ENCODE assay signal across 18 cellular contexts in genomic region chr17:47318197-47318918, GRCh38. TPM values are rescaled to one million over a fixed set of nuclear protein-coding genes. Genes with fewer than 3 reads are reported as not detected.
DNase-seq lines count a peak whose midpoint lies in the region; ATAC-seq and TF ChIP-seq lines count a peak whose summit lies in the region.
"Had no signal": no experiment of that assay in that cellular context is flagged by ENCODE, and none has a peak within 500 bp of the region (broad histone marks: within the 10 kb centered on the region; RNA-seq: fewer than 3 reads in every experiment).

No MANE protein-coding gene starts in this region.

- H3K4me2 ChIP-seq in BLaER1 treated with 17β-estradiol and CSF1 and Interleukin-3, amounts not matched to agents 10 nM and 100 nM = peak overlapping the region in 7 of 11 experiments; percentile 0 to 60 (median 44); a peak in 13 of 22 replicates

- peak; percentile 26; the same call in 2 of the 3 replicates for TF ChIP-seq CTCF in GM12872 (IDR thresholded peaks at IDR 0.05; ENCODE audit: insufficient read depth, low read depth, low read length)
- TF ChIP-seq CTCF in WERI-Rb-1 (IDR thresholded peaks at IDR 0.05; ENCODE audit: low read depth, low read length) = peak; percentile 12; the same call in 1 of the 2 replicates

- peak; percentile 9 for DNase-seq in M059J (ENCODE audit: low read depth)
- DNase-seq in WERI-Rb-1 = no peak
- no peak for DNase-seq in D341Med (ENCODE audit: low spot score)
- no peak for DNase-seq in LoVo (ENCODE audit: low spot score)
- no peak for DNase-seq in activated CD4-positive, alpha-beta T cell treated with anti-CD3 and anti-CD28 coated beads for 1 hour
- DNase-seq: COR-L47, GM23248, HCEC 1CT, NCI-H1417 treated with DMSO at 0.1 percent for 48 hours, NCI-H1930, NCI-H2171, SIG-M5, T-helper 17 cell had no signal

- no peaks in the 10 kb centered on the region for H3K27me3 ChIP-seq in BLaER1 treated with 17β-estradiol and CSF1 and Interleukin-3, amounts not matched to agents 10 nM and 100 nM
- no peaks in the 10 kb centered on the region for H3K27me3 ChIP-seq in WERI-Rb-1 (ENCODE audit: insufficient read depth, low read depth, severe bottlenecking)

- H4K20me1 ChIP-seq in BLaER1 treated with 17β-estradiol and CSF1 and Interleukin-3, amounts not matched to agents 10 nM and 100 nM = no peaks in the 10 kb centered on the region

- H3K36me3 ChIP-seq in BLaER1 treated with 17β-estradiol and CSF1 and Interleukin-3, amounts not matched to agents 10 nM and 100 nM = 0 out of 22 replicates have a peak, but pooled peaks cover 0 to 3% (median 0%) of the 10 kb centered on the region in 11 experiments
- H3K36me3 ChIP-seq in WERI-Rb-1 = no peaks in the 10 kb centered on the region

- H3K4me1 ChIP-seq in BLaER1 treated with 17β-estradiol and CSF1 and Interleukin-3, amounts not matched to agents 10 nM and 100 nM = peaks cover 0 to 46% (median 21%) of the 10 kb centered on the region in 10 experiments; a peak in 15 of 20 replicates

- no peak overlapping the region for H3K9ac ChIP-seq in BLaER1 treated with 17β-estradiol and CSF1 and Interleukin-3, amounts not matched to agents 10 nM and 100 nM
- H3K9ac ChIP-seq: GM23248 had no signal

- peaks cover 9 to 28% (median 25%) of the 10 kb centered on the region in 11 experiments for H3K9me3 ChIP-seq in BLaER1 treated with 17β-estradiol and CSF1 and Interleukin-3, amounts not matched to agents 10 nM and 100 nM (replicated peaks in 1 of 11)
- peaks cover 3% of the 10 kb centered on the region for H3K9me3 ChIP-seq in WERI-Rb-1 (ENCODE audit: severe bottlenecking)

- H3K27ac ChIP-seq in BLaER1 treated with 17β-estradiol and CSF1 and Interleukin-3, amounts not matched to agents 10 nM and 100 nM = no peak overlapping the region
- H3K27ac ChIP-seq in WERI-Rb-1 = no peak overlapping the region
- H3K27ac ChIP-seq: GM23248 had no signal

- H3K4me3 ChIP-seq in BLaER1 treated with 17β-estradiol and CSF1 and Interleukin-3, amounts not matched to agents 10 nM and 100 nM = no peak overlapping the region
- H3K4me3 ChIP-seq in WERI-Rb-1 (ENCODE audit: low read depth, low read length) = no peak overlapping the region
- H3K4me3 ChIP-seq: GM23248 had no signal

- no peak for ATAC-seq in GM18861 (IDR thresholded peaks at IDR 0.05; ENCODE audit: unreplicated experiment)
- ATAC-seq: T-helper 17 cell had no signal

RNA-seq across cellular contexts. Expression of gene EFCAB13, which starts 5.4 kb away (rescaled TPM):
- 2.5 and 3.1 TPM in 2 replicates for total RNA-seq in M059J (2014; rRNA removed; shearing (Covaris generic))
- total RNA-seq: A673, G401 had no signal
